In genomic region chr3:115658337-115659181, GRCh38 we compare ENCODE assay signal across 7 cellular contexts. TPM values are rescaled to one million over a fixed set of nuclear protein-coding genes. Genes with fewer than 3 reads are reported as not detected.
DNase-seq lines count a peak whose midpoint lies in the region; ATAC-seq and TF ChIP-seq lines count a peak whose summit lies in the region.

No MANE protein-coding gene starts in this region.

- in situ Hi-C loops in mammary epithelial cell (cut with MboI; ENCODE audit: low sequenced_read_pairs in 2 of 2) = no loop called here

- H3K27ac ChIP-seq in mammary epithelial cell (ENCODE audit: insufficient read depth, low read depth, low read length) (peak overlapping the region; percentile 48), smooth muscle cell (ENCODE audit: low read depth) (peak overlapping the region; percentile 94)

- BruUV-seq in mammary epithelial cell (replicated peaks; lab: Mats Ljungman, UMichigan) = no TSS peak

- H3K4me1 ChIP-seq in mammary epithelial cell (ENCODE audit: insufficient read depth, low read length) = peaks cover 11% of the 10 kb centered on the region
- peaks cover 25% of the 10 kb centered on the region for H3K4me1 ChIP-seq in smooth muscle cell (ENCODE audit: low read depth)

- CTCF ChIA-PET in mammary epithelial cell (lab: Charles Lee; ENCODE audit: low non-redundant PET) = no interaction called here

- H3F3A ChIP-seq in smooth muscle cell (ENCODE audit: low read depth) = peaks cover 20% of the 10 kb centered on the region

- H3K4me2 ChIP-seq in mammary epithelial cell (ENCODE audit: insufficient read depth, low read depth, low read length) (peak overlapping the region; percentile 95), smooth muscle cell (peak overlapping the region; percentile 90)

- H3K36me3 ChIP-seq in mammary epithelial cell (ENCODE audit: insufficient read depth, low read length) (no peaks in the 10 kb centered on the region), smooth muscle cell (ENCODE audit: low read depth) (no peaks in the 10 kb centered on the region)

- ATAC-seq in GM18508 (IDR thresholded peaks at IDR 0.05; ENCODE audit: insufficient read depth, unreplicated experiment) (peak; percentile 41), HG02938 (IDR thresholded peaks at IDR 0.05; ENCODE audit: unreplicated experiment) (peak; percentile 81)

- DNase-seq in NCI-H187 (lab: John Stamatoyannopoulos, UW) = peak; percentile 49 to 79
- DNase-seq in mammary epithelial cell = peak; percentile 71
- peak; percentile 82 for DNase-seq in iPS-NIHi7 (ENCODE audit: extremely low spot score)
- DNase-seq in smooth muscle cell (lab: John Stamatoyannopoulos, UW; ENCODE audit: unreplicated experiment) = peak; percentile 24

- H2AFZ ChIP-seq in mammary epithelial cell (ENCODE audit: low read depth, low read length) (peak overlapping the region; percentile 90), smooth muscle cell (ENCODE audit: low read depth) (peak overlapping the region; percentile 84)

- dilution Hi-C loops in mammary epithelial cell (cut with HindIII; ENCODE audit: low sequenced_read_pairs) = no loop called here

- TF ChIP-seq CTCF in WI38 (IDR thresholded peaks at IDR 0.05; ENCODE audit: low read depth, low read length) (no peak), mammary epithelial cell (conservative IDR thresholded peaks at IDR 0.05 in 1 of 2, IDR thresholded peaks at IDR 0.05 in 1 of 2; ENCODE audit: extremely low read depth in 1 of 2, insufficient read depth in 1 of 2, low read depth in 1 of 2, low read length in 2 of 2) (no peak), smooth muscle cell (IDR thresholded peaks at IDR 0.05; ENCODE audit: borderline replicate concordance, insufficient read depth, poor library complexity, severe bottlenecking) (no peak)

- 9% methylated on average over 46 of the region's 58 CpGs for WGBS in mammary epithelial cell (ENCODE audit: low coverage, missing lambda C conversion rate)
- 2% methylated on average over 58 of the region's 58 CpGs for WGBS in smooth muscle cell (ENCODE audit: low lambda C conversion rate)

- H3K9me3 ChIP-seq in mammary epithelial cell (replicated peaks; ENCODE audit: insufficient read depth, low read length) (no peaks in the 10 kb centered on the region), smooth muscle cell (replicated peaks; ENCODE audit: low read depth) (no peaks in the 10 kb centered on the region)

- no peaks in the 10 kb centered on the region for H4K20me1 ChIP-seq in mammary epithelial cell (ENCODE audit: insufficient read depth, low read length)
- no peaks in the 10 kb centered on the region for H4K20me1 ChIP-seq in smooth muscle cell (ENCODE audit: low read depth)

- intact Hi-C loops in mammary epithelial cell (cut with micrococcal nuclease) = no loop called here

- H3K27me3 ChIP-seq in mammary epithelial cell (ENCODE audit: insufficient read depth, low read length) = no peaks in the 10 kb centered on the region
- no peaks in the 10 kb centered on the region for H3K27me3 ChIP-seq in smooth muscle cell (ENCODE audit: low read depth)

- peak overlapping the region; percentile 81 for H3K9ac ChIP-seq in mammary epithelial cell (ENCODE audit: insufficient read depth, low read length)
- peak overlapping the region; percentile 87 for H3K9ac ChIP-seq in smooth muscle cell (ENCODE audit: low read depth)

- H3K79me2 ChIP-seq in mammary epithelial cell (ENCODE audit: insufficient read depth, low read length) = no peaks in the 10 kb centered on the region
- no peaks in the 10 kb centered on the region for H3K79me2 ChIP-seq in smooth muscle cell (ENCODE audit: low read depth)

- peak overlapping the region; percentile 64 for H3K4me3 ChIP-seq in WI38 (ENCODE audit: low read depth, low read length)
- H3K4me3 ChIP-seq in mammary epithelial cell (replicated peaks in 1 of 3; ENCODE audit: insufficient read depth in 1 of 3, low read depth in 2 of 3, low read length in 3 of 3) = peak overlapping the region; percentile 48 to 57 (median 54)
- peak overlapping the region; percentile 63 for H3K4me3 ChIP-seq in smooth muscle cell

RNA-seq across cellular contexts. Expression of gene GAP43, which starts 35.2 kb away (rescaled TPM):
- total RNA-seq in mammary epithelial cell (not detected), smooth muscle cell (5.3 and 5.4 TPM in 2 replicates)
- polyA plus RNA-seq in mammary epithelial cell (not detected), smooth muscle cell (11.2 and 11.7 TPM in 2 replicates)
- polyA minus RNA-seq in mammary epithelial cell = not detected

Comparison
In these comparisons a context has a peak if more than half of its experiments do, and no peak if none do; other contexts are left out.
1. Peak in every context shown above with its lines: DNase-seq, ATAC-seq, H3K4me3 ChIP-seq and H3K27ac ChIP-seq.
2. DNase-seq: peak in every context shown above with its lines; median percentile 82 in iPS-NIHi7; 71 in mammary epithelial cell; 64 in NCI-H187; 24 in smooth muscle cell.